Comparison of ENCODE assay signal across 22 cellular contexts in the genomic region with DNA sequence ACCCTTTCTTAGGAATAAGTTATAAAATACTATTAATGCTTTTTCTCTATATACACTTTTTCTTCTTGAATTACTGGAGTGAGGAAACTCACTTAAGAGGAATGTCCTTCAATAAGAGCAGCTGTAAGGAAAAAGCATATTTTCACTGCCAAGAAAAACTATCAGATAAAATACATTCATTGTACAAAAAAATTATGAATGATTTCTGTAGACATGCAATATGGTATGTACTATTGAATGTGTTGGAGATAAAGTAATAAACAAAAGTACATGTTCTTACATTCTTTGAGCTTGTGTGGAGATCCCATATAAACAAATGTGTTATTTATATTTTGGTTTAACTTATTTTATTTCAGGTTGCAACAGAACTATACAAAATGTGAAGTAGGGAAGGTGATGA.
"Had no signal": no experiment of that assay in that cellular context is flagged by ENCODE, and none has a peak within 500 bp of the region (broad histone marks: within the 10 kb centered on the region; RNA-seq: fewer than 3 reads in every experiment).

No MANE protein-coding gene starts in this region.

- DNase-seq: cortex of kidney; effector memory CD4-positive, alpha-beta T cell; foreskin melanocyte; head of caudate nucleus; left colon; left ventricle myocardium superior; mesendoderm; naive thymus-derived CD4-positive, alpha-beta T cell; nephron progenitor cell; posterior cingulate gyrus; sigmoid colon; small intestine; stimulated activated CD4-positive, alpha-beta T cell treated with anti-CD3 and anti-CD28 coated beads, Interleukin-12 subunit alpha, Interleukin-12 subunit beta, amount 100 ng/mL, for 4 hours; stimulated activated naive CD4-positive, alpha-beta T cell; thyroid gland; upper lobe of left lung; uterus had no signal

- H3K9me3 ChIP-seq: sigmoid colon, suprapubic skin, thyroid gland, upper lobe of left lung, uterus had no signal

- H3K36me3 Mint-ChIP-seq: naive thymus-derived CD4-positive, alpha-beta T cell had no signal

- H3K4me1 Mint-ChIP-seq: naive thymus-derived CD4-positive, alpha-beta T cell; nephron progenitor cell had no signal

- H3K27ac Mint-ChIP-seq: naive thymus-derived CD4-positive, alpha-beta T cell; nephron progenitor cell had no signal

- H3K4me3 Mint-ChIP-seq: naive thymus-derived CD4-positive, alpha-beta T cell; nephron progenitor cell had no signal

- H3K4me1 ChIP-seq: sigmoid colon, suprapubic skin, thyroid gland, upper lobe of left lung, uterus had no signal

- ATAC-seq: esophagus mucosa; left colon; left ventricle myocardium superior; naive thymus-derived CD4-positive, alpha-beta T cell had no signal

- H3K36me3 ChIP-seq: sigmoid colon, suprapubic skin, thyroid gland, upper lobe of left lung, uterus had no signal

- FAIRE-seq: endometrium, small intestine had no signal

- H3K4me3 ChIP-seq: hepatocyte, lung, sigmoid colon, suprapubic skin, thyroid gland, upper lobe of left lung, uterus had no signal

- H3K27me3 ChIP-seq: hepatocyte, sigmoid colon, suprapubic skin, thyroid gland, upper lobe of left lung, uterus had no signal

- H3K27me3 Mint-ChIP-seq: naive thymus-derived CD4-positive, alpha-beta T cell had no signal
